In the genomic region with DNA sequence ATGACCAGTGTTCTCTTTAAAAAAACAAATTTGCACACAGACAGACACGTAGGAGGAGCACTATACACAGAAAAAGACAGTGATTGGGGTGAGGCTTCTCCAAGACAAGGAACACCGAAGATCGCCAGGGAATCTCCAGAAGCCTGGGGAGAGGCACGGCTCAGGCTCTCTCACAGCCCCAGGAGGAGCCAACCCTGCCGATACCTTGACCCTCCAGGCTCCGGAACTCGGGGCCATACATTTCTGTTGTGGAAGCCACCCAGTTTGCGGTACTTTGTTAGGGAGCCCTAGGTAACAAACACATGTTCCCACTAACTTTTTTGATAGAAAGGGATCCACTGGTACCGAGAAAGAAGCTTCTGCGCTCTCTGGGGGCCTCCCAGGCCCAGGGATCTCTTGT, we compare ENCODE assay signal across 17 cellular contexts.
"Had no signal": no experiment of that assay in that cellular context is flagged by ENCODE, and none has a peak within 500 bp of the region (broad histone marks: within the 10 kb centered on the region; RNA-seq: fewer than 3 reads in every experiment).

No MANE protein-coding gene starts in this region.

- H3K36me3 ChIP-seq: MG63 had no signal

- H3K9ac ChIP-seq: SK-N-SH had no signal

- H3K27ac ChIP-seq: RWPE1 had no signal

- H3K9me3 ChIP-seq: MG63, SK-N-SH had no signal

- H3K4me2 ChIP-seq: SK-N-SH had no signal

- DNase-seq: Karpas-422; KG1; MG63; NCI-H1092; NCI-H1417 treated with DMSO at 0.1 percent for 48 hours; NCI-H1694 treated with DMSO at 0.1 percent for 48 hours; NCI-H1930; NCI-H2171; NCI-H226; NCI-H446 treated with DMSO at 0.1 percent for 48 hours; NCI-H82; NK-92 treated with Interleukin-12 subunit alpha and Interleukin-12 subunit beta, amount 100 ng/mL, for 24 hours; PC-3; SK-N-SH; SW 1271 had no signal

- H3K27me3 ChIP-seq: MG63 had no signal

- ATAC-seq: Panc1, PC-3 had no signal

- H3K4me3 ChIP-seq: MG63 had no signal
